Comparison of ENCODE assay signal across 7 cellular contexts in genomic region chr6:57523221-57523620, GRCh38.
DNase-seq lines count a peak whose midpoint lies in the region; FAIRE-seq and TF ChIP-seq lines count a peak whose summit lies in the region.
"Not testable (repeated sequence)": the region's sequence is repeated elsewhere in the genome, so short reads cannot be mapped to it uniquely, and the experiment has no call there.

No MANE protein-coding gene starts in this region.

- peak; percentile 20 for FAIRE-seq in HTR-8/SVneo (lab: Jason Lieb, UNC)
- peak; percentile 5 for FAIRE-seq in astrocyte (lab: Jason Lieb, UNC)

- H3K4me1 Mint-ChIP-seq in astrocyte (ENCODE audit: low read depth, unreplicated experiment) = not testable (repeated sequence)

- H3K36me3 ChIP-seq in astrocyte (ENCODE audit: insufficient read depth, low read length) = not testable (repeated sequence)

- H3K4me1 ChIP-seq in astrocyte (ENCODE audit: insufficient read depth, low read length) = not testable (repeated sequence)

- H3K79me2 ChIP-seq in astrocyte (ENCODE audit: insufficient read depth, low read length) = not testable (repeated sequence)

- not testable (repeated sequence) for H3K27ac Mint-ChIP-seq in astrocyte (ENCODE audit: unreplicated experiment)

- not testable (repeated sequence) for H3K9me3 Mint-ChIP-seq in astrocyte (ENCODE audit: unreplicated experiment)

- not testable (repeated sequence) for H3K27me3 ChIP-seq in astrocyte (ENCODE audit: insufficient read depth, low read length)

- not testable (repeated sequence) for H2AFZ ChIP-seq in astrocyte (ENCODE audit: low read depth, low read length)

- not testable (repeated sequence) for H3K27me3 Mint-ChIP-seq in astrocyte (ENCODE audit: low read depth, unreplicated experiment)

- not testable (repeated sequence) for H3K27ac ChIP-seq in astrocyte (ENCODE audit: low read depth, low read length)

- peak; percentile 5 for DNase-seq in AG10803 (ENCODE audit: low read depth)
- DNase-seq in HTR-8/SVneo (ENCODE audit: insufficient read length, low spot score); astrocyte (ENCODE audit: low read depth): not testable (repeated sequence)
- peak; percentile 57 for DNase-seq in NCI-H69 (lab: John Stamatoyannopoulos, UW)
- peak; percentile 51 for DNase-seq in epithelial cell of esophagus (ENCODE audit: low read depth)
- DNase-seq in foreskin melanocyte = peak; percentile 14
- peak; percentile 65 for DNase-seq in renal cortical epithelial cell (ENCODE audit: low read depth)

- H3K9ac ChIP-seq in astrocyte (ENCODE audit: low read length) = not testable (repeated sequence)

- H3K9me3 ChIP-seq in astrocyte (ENCODE audit: insufficient read depth, low read depth, low read length) = not testable (repeated sequence)

- not testable (repeated sequence) for TF ChIP-seq CTCF in AG10803 (conservative IDR thresholded peaks at IDR 0.05; ENCODE audit: low read length); astrocyte (IDR thresholded peaks at IDR 0.05; ENCODE audit: insufficient read depth, low read depth, low read length); epithelial cell of esophagus (IDR thresholded peaks at IDR 0.05; ENCODE audit: insufficient read depth, low read depth, low read length, missing control alignments)

- H4K20me1 ChIP-seq in astrocyte (ENCODE audit: insufficient read depth, low read length) = not testable (repeated sequence)

- not testable (repeated sequence) for H3K36me3 Mint-ChIP-seq in astrocyte (ENCODE audit: low read depth, unreplicated experiment)

- H3K4me3 Mint-ChIP-seq in astrocyte (ENCODE audit: unreplicated experiment) = not testable (repeated sequence)

- not testable (repeated sequence) for H3K4me3 ChIP-seq in AG10803 (ENCODE audit: low read length); astrocyte (ENCODE audit: insufficient read depth, low read depth, low read length); epithelial cell of esophagus (ENCODE audit: low read length)

- not testable (repeated sequence) for H3K4me2 ChIP-seq in astrocyte (ENCODE audit: low read length)
